ENCODE assay signal across 8 cellular contexts in the genomic region with DNA sequence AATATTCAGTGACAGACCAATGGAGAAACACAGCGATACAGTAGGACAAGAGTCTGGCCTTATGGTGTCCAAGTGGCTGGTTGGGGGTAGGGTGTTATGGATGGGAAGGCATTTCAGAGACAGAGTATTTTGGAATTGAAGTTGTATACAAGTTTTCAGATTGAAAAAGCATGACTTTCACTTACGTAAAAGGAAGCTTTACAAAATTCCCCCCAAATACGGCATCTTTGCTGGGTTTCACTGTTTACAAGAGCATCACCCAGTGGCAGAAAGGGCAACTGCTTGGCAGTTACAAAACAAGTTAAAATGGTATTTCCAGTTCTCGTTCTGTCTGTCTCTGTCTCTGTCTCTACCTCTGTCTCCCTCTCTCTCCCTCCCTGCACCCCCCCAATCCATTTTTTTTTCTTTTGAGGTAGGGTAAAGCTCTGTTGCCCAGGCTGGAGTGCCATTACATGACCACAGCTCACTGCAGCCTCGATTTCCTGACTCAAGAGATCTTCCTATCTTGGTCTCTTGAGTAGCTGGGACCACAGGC.
DNase-seq lines count a peak whose midpoint lies in the region; ATAC-seq and TF ChIP-seq lines count a peak whose summit lies in the region.

No MANE protein-coding gene starts in this region.

- H3K4me1 ChIP-seq in cardiac muscle cell (ENCODE audit: low read depth) (peaks cover 6% of the 10 kb centered on the region), GM23248 (ENCODE audit: insufficient read depth) (no peaks in the 10 kb centered on the region)

- 57 to 63% methylated on average over 5 of the region's 5 CpGs for WGBS in GM23248 (ENCODE audit: low coverage in 1 of 2, low lambda C conversion rate in 2 of 2, missing lambda C conversion rate in 2 of 2), 2 experiments

- DNase-seq in cardiac muscle cell (ENCODE audit: low read depth in 1 of 2, low spot score in 1 of 2), result peak; percentile 37 to 72
- no peak for DNase-seq in cardiac septum (ENCODE audit: low spot score)
- DNase-seq in GM23248, result peak; percentile 70
- peak; percentile 60 to 65 for DNase-seq in activated T-cell treated with anti-CD3 and anti-CD28 coated beads, Interleukin-2, amount 50 U/mL, for 72 hours
- no peak for DNase-seq in kidney epithelial cell (ENCODE audit: low read depth)
- no peak for DNase-seq in putamen (ENCODE audit: low spot score)
- DNase-seq in GF-D8 (lab: John Stamatoyannopoulos, UW), result no peak

- H2AFZ ChIP-seq in GM23248, result no peak overlapping the region

- H3K27me3 ChIP-seq in cardiac muscle cell, result no peaks in the 10 kb centered on the region
- H3K27me3 ChIP-seq in GM23248 (replicated peaks; ENCODE audit: insufficient read depth), result no peaks in the 10 kb centered on the region
- H3K27me3 ChIP-seq in kidney epithelial cell (ENCODE audit: control insufficient read depth, insufficient read depth, low read length), result no peaks in the 10 kb centered on the region

- no peaks in the 10 kb centered on the region for H3K9me3 Mint-ChIP-seq in activated T-cell treated with anti-CD3 and anti-CD28 coated beads, Interleukin-2, amount 50 U/mL, for 72 hours

- no peak overlapping the region for H3K9ac ChIP-seq in GM23248

- peaks cover 1 to 5% of the 10 kb centered on the region in 2 donors for H3K36me3 Mint-ChIP-seq in activated T-cell treated with anti-CD3 and anti-CD28 coated beads, Interleukin-2, amount 50 U/mL, for 72 hours (ENCODE audit: insufficient read depth in 2 of 2)

- H3K9me3 ChIP-seq in cardiac muscle cell (ENCODE audit: low read depth) (no peaks in the 10 kb centered on the region), GM23248 (ENCODE audit: low read depth) (no peaks in the 10 kb centered on the region)

- in situ Hi-C loops in GM23248 (cut with MboI), result no loop called here

- no peaks in the 10 kb centered on the region for H3K79me2 ChIP-seq in GM23248 (ENCODE audit: insufficient read depth)

- no peaks in the 10 kb centered on the region for H3F3A ChIP-seq in GM23248 (ENCODE audit: insufficient read depth)

- peak overlapping the region; percentile 66 to 79 for H3K4me3 Mint-ChIP-seq in activated T-cell treated with anti-CD3 and anti-CD28 coated beads, Interleukin-2, amount 50 U/mL, for 72 hours

- intact Hi-C loops in cardiac septum (cut with DNase I), result no loop called here

- no peak overlapping the region for H3K27ac ChIP-seq in cardiac muscle cell
- H3K27ac ChIP-seq in GM23248, result no peak overlapping the region

- TF ChIP-seq CTCF in cardiac muscle cell (IDR thresholded peaks at IDR 0.05; ENCODE audit: low read depth, low read length) (peak; percentile 85), LNCAP (IDR thresholded peaks at IDR 0.05) (peak; percentile 70), kidney epithelial cell (IDR thresholded peaks at IDR 0.05; ENCODE audit: insufficient read depth, low read length, poor library complexity, severe bottlenecking) (peak; percentile 64)

- H3K4me2 ChIP-seq in GM23248 (ENCODE audit: unreplicated experiment), result no peak overlapping the region

- peak overlapping the region; percentile 54 for H3K27ac Mint-ChIP-seq in activated T-cell treated with anti-CD3 and anti-CD28 coated beads, Interleukin-2, amount 50 U/mL, for 72 hours

- H3K4me3 ChIP-seq in cardiac muscle cell (no peak overlapping the region), GM23248 (no peak overlapping the region), kidney epithelial cell (ENCODE audit: low read depth, low read length) (no peak overlapping the region)

- H3K36me3 ChIP-seq in cardiac muscle cell, result no peaks in the 10 kb centered on the region
- no peaks in the 10 kb centered on the region for H3K36me3 ChIP-seq in GM23248 (ENCODE audit: low read depth)
- no peaks in the 10 kb centered on the region for H3K36me3 ChIP-seq in kidney epithelial cell (ENCODE audit: control insufficient read depth, insufficient read depth, low read length)

- H3K27me3 Mint-ChIP-seq in activated T-cell treated with anti-CD3 and anti-CD28 coated beads, Interleukin-2, amount 50 U/mL, for 72 hours (ENCODE audit: low read depth), result peaks cover 11% of the 10 kb centered on the region

- peak; percentile 32 to 36 for ATAC-seq in activated T-cell treated with anti-CD3 and anti-CD28 coated beads, Interleukin-2, amount 50 U/mL, for 72 hours (replicated peaks in 1 of 2)

- no peaks in the 10 kb centered on the region for H3K9me2 ChIP-seq in GM23248 (ENCODE audit: insufficient read depth)

- H3K4me1 Mint-ChIP-seq in activated T-cell treated with anti-CD3 and anti-CD28 coated beads, Interleukin-2, amount 50 U/mL, for 72 hours (ENCODE audit: low read depth), result peaks cover 88% of the 10 kb centered on the region

- no peaks in the 10 kb centered on the region for H4K20me1 ChIP-seq in GM23248 (ENCODE audit: insufficient read depth)

Comparison
In these comparisons a context has a peak if more than half of its experiments do, and no peak if none do; other contexts are left out.
1. DNase-seq: peak in cardiac muscle cell (2 of 2), GM23248 (single experiment) and activated T-cell treated with anti-CD3 and anti-CD28 coated beads, Interleukin-2, amount 50 U/mL, for 72 hours (2 of 2); none in cardiac septum (single experiment), kidney epithelial cell (single experiment), putamen (single experiment) and GF-D8 (single experiment).
2. Peak in every context shown above with its lines, with median percentiles within 50 percentile points of each other: CTCF ChIP-seq.